13 cellular contexts compared by ENCODE assay signal in genomic region chr2:149463328-149464002, GRCh38.
DNase-seq lines count a peak whose midpoint lies in the region; ATAC-seq and TF ChIP-seq lines count a peak whose summit lies in the region.
"Had no signal": no experiment of that assay in that cellular context is flagged by ENCODE, and none has a peak within 500 bp of the region (broad histone marks: within the 10 kb centered on the region; RNA-seq: fewer than 3 reads in every experiment).

No MANE protein-coding gene starts in this region.

- H3K4me3 ChIP-seq in sigmoid colon = no peak overlapping the region
- H3K4me3 ChIP-seq: upper lobe of right lung had no signal

- peaks cover 7 to 9% of the 10 kb centered on the region in 2 donors for H3K36me3 Mint-ChIP-seq in activated T-cell treated with anti-CD3 and anti-CD28 coated beads, Interleukin-2, amount 50 U/mL, for 72 hours (ENCODE audit: insufficient read depth in 2 of 2)

- H3K4me1 Mint-ChIP-seq in activated T-cell treated with anti-CD3 and anti-CD28 coated beads, Interleukin-2, amount 50 U/mL, for 72 hours (ENCODE audit: low read depth) = no peaks in the 10 kb centered on the region

- TF ChIP-seq CTCF in foreskin keratinocyte (conservative IDR thresholded peaks at IDR 0.05) (no peak), sigmoid colon (IDR thresholded peaks at IDR 0.05) (no peak)

- no peak overlapping the region for H3K4me3 Mint-ChIP-seq in activated T-cell treated with anti-CD3 and anti-CD28 coated beads, Interleukin-2, amount 50 U/mL, for 72 hours
- H3K4me3 Mint-ChIP-seq: activated T-helper 1 cell treated with anti-CD3 and anti-CD28 coated beads, Interleukin-12 subunit alpha, Interleukin-12 subunit beta, Interleukin-2, Interleukin-4 antibody, amounts not matched to agents 30 ng/mL and 10 ng/mL and 1 ng/mL, durations not matched to agents 14 hours and 24 hours and 36 hours had no signal

- intact Hi-C loops in sigmoid colon (cut with DNase I) = no loop called here

- no peak overlapping the region for H3K27ac ChIP-seq in foreskin keratinocyte
- no peak overlapping the region for H3K27ac ChIP-seq in sigmoid colon
- H3K27ac ChIP-seq: epithelial cell of prostate, upper lobe of right lung had no signal

- TF ChIP-seq EP300 in sigmoid colon (IDR thresholded peaks at IDR 0.05) = no peak

- H3K9me3 Mint-ChIP-seq in activated T-cell treated with anti-CD3 and anti-CD28 coated beads, Interleukin-2, amount 50 U/mL, for 72 hours = peaks cover 8 to 9% of the 10 kb centered on the region in 2 donors

- no peaks in the 10 kb centered on the region for H3K36me3 ChIP-seq in sigmoid colon
- H3K36me3 ChIP-seq: upper lobe of right lung had no signal

- no peak overlapping the region for H3K27ac Mint-ChIP-seq in activated T-cell treated with anti-CD3 and anti-CD28 coated beads, Interleukin-2, amount 50 U/mL, for 72 hours
- H3K27ac Mint-ChIP-seq: activated T-helper 1 cell treated with anti-CD3 and anti-CD28 coated beads, Interleukin-12 subunit alpha, Interleukin-12 subunit beta, Interleukin-2, Interleukin-4 antibody, amounts not matched to agents 30 ng/mL and 10 ng/mL and 1 ng/mL, durations not matched to agents 14 hours and 24 hours and 36 hours had no signal

- peak; percentile 67 to 90 for ATAC-seq in activated T-cell treated with anti-CD3 and anti-CD28 coated beads, Interleukin-2, amount 50 U/mL, for 72 hours (replicated peaks in 1 of 2)
- peak; percentile 86 for ATAC-seq in GM21825 (IDR thresholded peaks at IDR 0.05; ENCODE audit: unreplicated experiment)
- ATAC-seq in HG03139 (IDR thresholded peaks at IDR 0.05; ENCODE audit: unreplicated experiment) = peak; percentile 90
- ATAC-seq in foreskin keratinocyte = no peak
- ATAC-seq: sciatic nerve, upper lobe of right lung had no signal

- peak; percentile 8 to 12 for DNase-seq in activated T-cell treated with anti-CD3 and anti-CD28 coated beads, Interleukin-2, amount 50 U/mL, for 72 hours
- DNase-seq in activated T-cell treated with anti-CD3 and anti-CD28 coated beads for 4 hours (no peak), iPS-NIHi7 (ENCODE audit: extremely low spot score) (no peak), NCI-H187 (lab: John Stamatoyannopoulos, UW) (no peak), foreskin keratinocyte (no peak), sigmoid colon (no peak)
- DNase-seq: NCI-H226, upper lobe of right lung had no signal

- H3K4me1 ChIP-seq in foreskin keratinocyte (no peaks in the 10 kb centered on the region), sigmoid colon (no peaks in the 10 kb centered on the region)
- H3K4me1 ChIP-seq: upper lobe of right lung had no signal

- H3K9me3 ChIP-seq in sigmoid colon = peaks cover 0 to 6% (median 0%) of the 10 kb centered on the region in 4 donors
- H3K9me3 ChIP-seq: upper lobe of right lung had no signal

- 35 to 38% methylated on average over 2 of the region's 2 CpGs for WGBS in sigmoid colon, 2 donors

- no peaks in the 10 kb centered on the region for H3K27me3 ChIP-seq in foreskin keratinocyte
- H3K27me3 ChIP-seq in sigmoid colon = no peaks in the 10 kb centered on the region
- H3K27me3 ChIP-seq: upper lobe of right lung had no signal

- TF ChIP-seq POLR2A in sigmoid colon (IDR thresholded peaks at IDR 0.05) = no peak

- peaks cover 20% of the 10 kb centered on the region for H3K27me3 Mint-ChIP-seq in activated T-cell treated with anti-CD3 and anti-CD28 coated beads, Interleukin-2, amount 50 U/mL, for 72 hours (ENCODE audit: low read depth)

Comparison
In these comparisons a context has a peak if more than half of its experiments do, and no peak if none do; other contexts are left out.
1. DNase-seq: peak in activated T-cell treated with anti-CD3 and anti-CD28 coated beads, Interleukin-2, amount 50 U/mL, for 72 hours (2 of 2); none in activated T-cell treated with anti-CD3 and anti-CD28 coated beads for 4 hours (single experiment), iPS-NIHi7 (single experiment), NCI-H187 (0 of 2), foreskin keratinocyte (0 of 2) and sigmoid colon (single experiment).